Comparison of ENCODE assay signal across 8 cellular contexts in genomic region chr3:156553705-156554356, GRCh38. TPM values are rescaled to one million over a fixed set of nuclear protein-coding genes. Genes with fewer than 3 reads are reported as not detected.
A peak's percentile ranks its signal among the peaks of the same experiment; 100 is the strongest.
DNase-seq lines count a peak whose midpoint lies in the region; ATAC-seq and TF ChIP-seq lines count a peak whose summit lies in the region.

No MANE protein-coding gene starts in this region.

- peaks cover 36% of the 10 kb centered on the region for H3K4me1 Mint-ChIP-seq in progenitor cell of endocrine pancreas (ENCODE audit: low read depth)

- TF ChIP-seq CTCF in GM12865 (IDR thresholded peaks at IDR 0.05; ENCODE audit: insufficient read depth, low read depth, low read length, missing control alignments): no peak
- TF ChIP-seq CTCF in progenitor cell of endocrine pancreas (IDR thresholded peaks at IDR 0.05; ENCODE audit: unreplicated experiment): no peak

- H3K4me3 ChIP-seq in GM12865 (ENCODE audit: low read depth, low read length): peak overlapping the region; percentile 98

- H3K4me3 Mint-ChIP-seq in progenitor cell of endocrine pancreas (ENCODE audit: low read depth): peak overlapping the region; percentile 98

- ATAC-seq in GM21381 (IDR thresholded peaks at IDR 0.05; ENCODE audit: unreplicated experiment) (no peak), HG03469 (IDR thresholded peaks at IDR 0.05; ENCODE audit: unreplicated experiment) (no peak)

- DNase-seq in A172 (ENCODE audit: low spot score) (peak; percentile 42), GM12865 (ENCODE audit: low read depth) (peak; percentile 59), SW 1271 (lab: John Stamatoyannopoulos, UW) (peak; percentile 39 to 57), fibroblast of gingiva (ENCODE audit: low read depth) (peak; percentile 75), progenitor cell of endocrine pancreas (ENCODE audit: low spot score, unreplicated experiment) (no peak), superior temporal gyrus (ENCODE audit: extremely low spot score) (no peak)

- peaks cover 27% of the 10 kb centered on the region for H3K36me3 Mint-ChIP-seq in progenitor cell of endocrine pancreas (ENCODE audit: insufficient read depth)

- no peaks in the 10 kb centered on the region for H3K27me3 Mint-ChIP-seq in progenitor cell of endocrine pancreas

- peak overlapping the region; percentile 97 for H3K27ac Mint-ChIP-seq in progenitor cell of endocrine pancreas

- H3K9me3 Mint-ChIP-seq in progenitor cell of endocrine pancreas (ENCODE audit: low read depth): no peaks in the 10 kb centered on the region

RNA-seq across cellular contexts. Expression of gene SSR3, which starts 1.1 kb away (rescaled TPM):
- total RNA-seq in A172 (2014; rRNA removed; shearing (Covaris generic)): 245 and 285 TPM in 2 replicates
- total RNA-seq in progenitor cell of endocrine pancreas: 129 and 135 TPM in 2 replicates

Comparison
In these comparisons a context has a peak if more than half of its experiments do, and no peak if none do; other contexts are left out.
1. DNase-seq: peak in A172 (single experiment), GM12865 (single experiment), SW 1271 (2 of 2) and fibroblast of gingiva (single experiment); none in progenitor cell of endocrine pancreas (single experiment) and superior temporal gyrus (single experiment).